Comparison of ENCODE assay signal across 8 cellular contexts in the genomic region with DNA sequence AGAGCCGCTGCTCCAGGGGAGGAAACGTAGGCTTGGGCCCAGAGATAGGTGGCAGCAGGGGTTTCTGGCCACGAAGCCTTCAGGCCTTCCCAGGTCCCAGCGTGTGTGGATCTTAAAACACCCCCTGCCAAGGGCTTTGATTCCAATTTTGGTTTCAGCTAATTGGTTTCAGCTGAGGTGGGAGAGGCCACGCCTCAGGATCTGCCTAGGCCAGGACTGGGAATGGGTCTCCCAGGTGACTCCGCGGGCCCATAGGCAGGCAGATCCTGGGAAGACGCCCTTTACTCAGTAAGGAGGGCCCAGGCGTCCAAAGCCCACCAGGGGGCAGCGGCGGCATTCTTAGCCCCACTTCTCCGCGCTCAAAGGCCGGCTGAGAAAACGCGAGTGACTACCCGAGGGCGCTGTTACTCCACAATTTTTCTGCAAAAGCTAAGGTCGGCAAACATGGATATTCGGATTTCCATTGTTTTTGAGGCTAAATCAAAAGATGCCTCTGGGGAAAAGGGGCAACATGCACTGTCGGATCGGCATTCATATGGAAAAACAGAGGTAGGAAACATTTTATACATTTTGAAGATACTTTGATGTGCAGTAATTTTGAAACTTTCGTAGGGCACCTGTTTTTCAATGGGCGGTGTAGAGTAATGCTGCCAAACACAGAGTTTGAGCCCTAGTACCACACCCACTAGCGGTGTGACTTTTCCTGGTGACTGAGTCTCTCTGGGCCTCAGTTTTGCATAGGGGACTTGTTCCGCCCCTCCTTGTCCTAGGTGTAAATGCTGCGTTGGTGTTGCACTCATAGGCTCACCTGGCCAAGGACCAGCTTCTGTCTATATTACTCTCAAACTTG. TPM values are rescaled to one million over a fixed set of nuclear protein-coding genes. Genes with fewer than 3 reads are reported as not detected.
DNase-seq lines count a peak whose midpoint lies in the region; ATAC-seq, FAIRE-seq and TF ChIP-seq lines count a peak whose summit lies in the region.

No MANE protein-coding gene starts in this region.

- H3K9me3 Mint-ChIP-seq in activated CD8-positive, alpha-beta memory T cell treated with anti-CD3 and anti-CD28 coated beads, Interleukin-2, amount 10 ng/mL, durations not matched to agents 7 days and 5 days (ENCODE audit: low read depth), result no peaks in the 10 kb centered on the region
- peaks cover 2% of the 10 kb centered on the region for H3K9me3 Mint-ChIP-seq in mesothelial cell of epicardium

- TF ChIP-seq CTCF in mesothelial cell of epicardium (IDR thresholded peaks at IDR 0.05; ENCODE audit: unreplicated experiment), result peak; percentile 89

- no peak overlapping the region for H3K4me3 Mint-ChIP-seq in activated CD8-positive, alpha-beta memory T cell treated with anti-CD3 and anti-CD28 coated beads, Interleukin-2, amount 10 ng/mL, durations not matched to agents 7 days and 5 days
- H3K4me3 Mint-ChIP-seq in mesothelial cell of epicardium, result no peak overlapping the region

- DNase-seq in COLO829 (ENCODE audit: low spot score) (peak; percentile 70), NCI-H82 treated with DMSO at 0.1 percent for 48 hours (lab: John Stamatoyannopoulos, UW; ENCODE audit: unreplicated experiment) (peak; percentile 83), mesothelial cell of epicardium (ENCODE audit: low spot score in 2 of 2, unreplicated experiment in 2 of 2) (peak; percentile 81 to 95)
- DNase-seq in activated CD8-positive, alpha-beta memory T cell treated with anti-CD3 and anti-CD28 coated beads, Interleukin-2, amount 10 ng/mL, durations not matched to agents 7 days and 5 days, result peak; percentile 75
- DNase-seq in stimulated activated CD8-positive, alpha-beta memory T cell treated with anti-CD3 and anti-CD28 coated beads, Interleukin-4, amount 100 ng/mL, for 4 hours (ENCODE audit: low read depth in 2 of 2, low spot score in 1 of 2), result peak; percentile 27 to 40

- FAIRE-seq in endometrium (lab: Jason Lieb, UNC), result peak; percentile 79

- CTCF ChIA-PET in activated CD8-positive, alpha-beta memory T cell treated with anti-CD3 and anti-CD28 coated beads, Interleukin-2, amount 10 ng/mL, durations not matched to agents 7 days and 5 days (lab: Charles Lee), result interaction anchor here (0.6 to 1.9 kb wide), 12 partner anchors 9 to 1621 kb away, joined by 3 to 8 read pairs (median 3); a partner anchor contains a TSS

- peaks cover 77% of the 10 kb centered on the region for H3K27me3 Mint-ChIP-seq in activated CD8-positive, alpha-beta memory T cell treated with anti-CD3 and anti-CD28 coated beads, Interleukin-2, amount 10 ng/mL, durations not matched to agents 7 days and 5 days
- peaks cover 4% of the 10 kb centered on the region for H3K27me3 Mint-ChIP-seq in mesothelial cell of epicardium (ENCODE audit: low read depth)

- ATAC-seq in GM19468 (IDR thresholded peaks at IDR 0.05; ENCODE audit: extremely low read depth, unreplicated experiment) (peak; percentile 67), HG03575 (IDR thresholded peaks at IDR 0.05; ENCODE audit: extremely low read depth, insufficient number of reproducible peaks, low FRiP score, unreplicated experiment) (peak; percentile 78)
- ATAC-seq in activated CD8-positive, alpha-beta memory T cell treated with anti-CD3 and anti-CD28 coated beads, Interleukin-2, amount 10 ng/mL, durations not matched to agents 7 days and 5 days, result peak; percentile 87

- H3K4me1 Mint-ChIP-seq in activated CD8-positive, alpha-beta memory T cell treated with anti-CD3 and anti-CD28 coated beads, Interleukin-2, amount 10 ng/mL, durations not matched to agents 7 days and 5 days, result peaks cover 2% of the 10 kb centered on the region
- H3K4me1 Mint-ChIP-seq in mesothelial cell of epicardium, result peaks cover 2% of the 10 kb centered on the region

- H3K36me3 Mint-ChIP-seq in activated CD8-positive, alpha-beta memory T cell treated with anti-CD3 and anti-CD28 coated beads, Interleukin-2, amount 10 ng/mL, durations not matched to agents 7 days and 5 days, result no peaks in the 10 kb centered on the region
- no peaks in the 10 kb centered on the region for H3K36me3 Mint-ChIP-seq in mesothelial cell of epicardium

- no peak overlapping the region for H3K27ac Mint-ChIP-seq in activated CD8-positive, alpha-beta memory T cell treated with anti-CD3 and anti-CD28 coated beads, Interleukin-2, amount 10 ng/mL, durations not matched to agents 7 days and 5 days
- no peak overlapping the region for H3K27ac Mint-ChIP-seq in mesothelial cell of epicardium

RNA-seq across cellular contexts. Expression of a gene that starts 31.8 kb away (rescaled TPM):
- total RNA-seq in activated CD8-positive, alpha-beta memory T cell treated with anti-CD3 and anti-CD28 coated beads, Interleukin-2, amount 10 ng/mL, durations not matched to agents 7 days and 5 days, result 10 to 100 TPM; 23.9 to 26.9 TPM
- 26.9 to 28.4 TPM (median 27.2 TPM) in 3 replicates for total RNA-seq in mesothelial cell of epicardium

RNA-seq across cellular contexts. Expression of a gene that starts 48.8 kb away (rescaled TPM):
- total RNA-seq in activated CD8-positive, alpha-beta memory T cell treated with anti-CD3 and anti-CD28 coated beads, Interleukin-2, amount 10 ng/mL, durations not matched to agents 7 days and 5 days, result 10 to 100 TPM; 23.5 to 28.7 TPM
- total RNA-seq in mesothelial cell of epicardium, result 44.6 to 48.2 TPM (median 47.4 TPM) in 3 replicates

Comparison
In these comparisons a context has a peak if more than half of its experiments do, and no peak if none do; other contexts are left out.
1. Peak in every context shown above with its lines: DNase-seq and ATAC-seq.
2. DNase-seq: peak in every context shown above with its lines; median percentile 88 in mesothelial cell of epicardium; 83 in NCI-H82 treated with DMSO at 0.1 percent for 48 hours; 75 in activated CD8-positive, alpha-beta memory T cell treated with anti-CD3 and anti-CD28 coated beads, Interleukin-2, amount 10 ng/mL, durations not matched to agents 7 days and 5 days; 70 in COLO829; 34 in stimulated activated CD8-positive, alpha-beta memory T cell treated with anti-CD3 and anti-CD28 coated beads, Interleukin-4, amount 100 ng/mL, for 4 hours.